Comparison of ENCODE assay signal across 1 cellular context in genomic region chr20:57790176-57790575, GRCh38.
TF ChIP-seq lines count a peak whose summit lies in the region.

No MANE protein-coding gene starts in this region.

TF ChIP-seq in GM23338, 12 proteins besides CTCF, POLR2A, EP300 and RAD21 (continued from another document):
- TF ChIP-seq REST (IDR thresholded peaks at IDR 0.05; ENCODE audit: unreplicated experiment) (no peak), POLR2AphosphoS5 (IDR thresholded peaks at IDR 0.05; ENCODE audit: low read depth) (no peak)
